ENCODE assay signal across 12 cellular contexts in genomic region chr3:177419904-177420601, GRCh38.
DNase-seq lines count a peak whose midpoint lies in the region; ATAC-seq, FAIRE-seq and TF ChIP-seq lines count a peak whose summit lies in the region.
"Had no signal": no experiment of that assay in that cellular context is flagged by ENCODE, and none has a peak within 500 bp of the region (broad histone marks: within the 10 kb centered on the region; RNA-seq: fewer than 3 reads in every experiment).

No MANE protein-coding gene starts in this region.

- in situ Hi-C loops in GM13976 (cut with MboI; ENCODE audit: low sequenced_read_pairs, unreplicated experiment) = no loop called here

- ATAC-seq in A549 = peak in 1 of 2 experiments; percentile 70; a peak in 3 of 6 replicates
- peak; percentile 35 for ATAC-seq in HG03175 (IDR thresholded peaks at IDR 0.05; ENCODE audit: unreplicated experiment)
- ATAC-seq in GM21381 (IDR thresholded peaks at IDR 0.05; ENCODE audit: unreplicated experiment) = no peak
- no peak for ATAC-seq in HG02763 (IDR thresholded peaks at IDR 0.05; ENCODE audit: unreplicated experiment)
- no peak for ATAC-seq in GM19324 (IDR thresholded peaks at IDR 0.05; ENCODE audit: low FRiP score, unreplicated experiment)

- POLR2A ChIA-PET in A549 (lab: Yijun Ruan, JAX) = no interaction called here

- H3K4me2 ChIP-seq in A549 = peak overlapping the region; percentile 44

- H3K9ac ChIP-seq in adipocyte (ENCODE audit: low read length) = peak overlapping the region; percentile 5

- peaks cover 12% of the 10 kb centered on the region; the same call in 2 of the 3 replicates for H3K4me1 ChIP-seq in A549
- H3K4me1 ChIP-seq in adipocyte (ENCODE audit: control insufficient read depth, insufficient read depth, low read length) = peaks cover 16% of the 10 kb centered on the region

- H3K27me3 ChIP-seq in adipocyte (replicated peaks; ENCODE audit: control insufficient read depth, insufficient read depth, low read length) = no peaks in the 10 kb centered on the region

- no peak for TF ChIP-seq CTCF in A549 (IDR thresholded peaks at IDR 0.05)
- peak; percentile 3 for TF ChIP-seq CTCF in GM13976 (IDR thresholded peaks at IDR 0.05; ENCODE audit: borderline replicate concordance, control extremely low read depth, extremely low read depth, insufficient read depth, missing control alignments)

- TF ChIP-seq POLR2A in A549 (IDR thresholded peaks at IDR 0.05; ENCODE audit: low read length) = no peak

- FAIRE-seq in A549 (lab: Jason Lieb, UNC) = no peak

- H3K9me3 ChIP-seq in A549 = no peaks in the 10 kb centered on the region
- H3K9me3 ChIP-seq in adipocyte (ENCODE audit: control insufficient read depth, low read length) = no peaks in the 10 kb centered on the region

- peak in 1 of 2 experiments; percentile 43 for DNase-seq in A549 (ENCODE audit: low read depth in 1 of 2, low spot score in 1 of 2)
- DNase-seq in GM13976 (ENCODE audit: low spot score) = peak; percentile 58
- DNase-seq in adipocyte (ENCODE audit: low read depth) = no peak
- DNase-seq in GM19238 (ENCODE audit: insufficient read length, low spot score) = no peak
- DNase-seq: Calu3; central memory CD4-positive, alpha-beta T cell; NCI-H1105; retina had no signal

- H3K27ac ChIP-seq in A549 = peak overlapping the region; percentile 40 to 41; a peak in 3 of 6 replicates

- H3K4me3 ChIP-seq in A549 (no peak overlapping the region), adipocyte (ENCODE audit: low read length) (peak overlapping the region; percentile 16)

- TF ChIP-seq EP300 in A549 (IDR thresholded peaks at IDR 0.05) = no peak

- no peak for TF ChIP-seq RAD21 in A549 (conservative IDR thresholded peaks at IDR 0.05 in 1 of 2, IDR thresholded peaks at IDR 0.05 in 1 of 2)

- 39% methylated on average over 7 of the region's 7 CpGs for WGBS in A549 (ENCODE audit: missing lambda C conversion rate)

- H3K36me3 ChIP-seq in adipocyte (ENCODE audit: control insufficient read depth, insufficient read depth, low read length, severe bottlenecking) = no peaks in the 10 kb centered on the region

- CTCF ChIA-PET in A549 (lab: Yijun Ruan, JAX) = no interaction called here

TF ChIP-seq in A549, 52 proteins besides CTCF, POLR2A, EP300 and RAD21:
- TF ChIP-seq USF2 (IDR thresholded peaks at IDR 0.05) = no peak
- TF ChIP-seq NPAS2 (CRISPR knock-in tag; IDR thresholded peaks at IDR 0.05; ENCODE audit: borderline replicate concordance) = no peak
- no peak for TF ChIP-seq CBX2 (IDR thresholded peaks at IDR 0.05; ENCODE audit: borderline replicate concordance, low read depth)
- no peak for TF ChIP-seq BHLHE40 (IDR thresholded peaks at IDR 0.05; ENCODE audit: low read depth, low read length)
- no peak for TF ChIP-seq RNF2 (IDR thresholded peaks at IDR 0.05; ENCODE audit: borderline replicate concordance, low read depth)
- no peak for TF ChIP-seq ELK1 (IDR thresholded peaks at IDR 0.05; ENCODE audit: low read depth, low read length)
- TF ChIP-seq HDAC2 (IDR thresholded peaks at IDR 0.05) = no peak
- no peak for TF ChIP-seq ATOH8 (CRISPR knock-in tag; IDR thresholded peaks at IDR 0.05; ENCODE audit: low read depth)
- no peak for TF ChIP-seq BCL3 (IDR thresholded peaks at IDR 0.05)
